ENCODE assay signal across 1 cellular context in genomic region chr2:111702119-111702808, GRCh38.
A peak's percentile ranks its signal among the peaks of the same experiment; 100 is the strongest.
TF ChIP-seq lines count a peak whose summit lies in the region.

No MANE protein-coding gene starts in this region.

TF ChIP-seq in HepG2, 621 proteins besides CTCF, POLR2A, EP300 and RAD21 (continued from another document and continues in another):
- TF ChIP-seq TAF1 (CRISPR knock-in tag; IDR thresholded peaks at IDR 0.05) (0 out of 2 replicates have a peak, but pooled peaks have one; percentile 14), FOXA1 (IDR thresholded peaks at IDR 0.05) (no peak), FOXA1 (CRISPR knock-in tag; IDR thresholded peaks at IDR 0.05) (0 out of 2 replicates have a peak, but pooled peaks have one; percentile 25), ARID5B (CRISPR knock-in tag; IDR thresholded peaks at IDR 0.05) (0 out of 2 replicates have a peak, but pooled peaks have one; percentile 26), ZNF253 (CRISPR knock-in tag; IDR thresholded peaks at IDR 0.05; ENCODE audit: borderline replicate concordance) (0 out of 2 replicates have a peak, but pooled peaks have one; percentile 52), SALL1 (CRISPR knock-in tag; IDR thresholded peaks at IDR 0.05) (peak; percentile 59), TEAD3 (CRISPR knock-in tag; optimal IDR thresholded peaks at IDR 0.05; ENCODE audit: borderline replicate concordance) (peak; percentile 28), ZBTB25 (CRISPR knock-in tag; IDR thresholded peaks at IDR 0.05) (peak; percentile 56; the same call in 1 of the 2 replicates), NFATC3 (CRISPR knock-in tag; IDR thresholded peaks at IDR 0.05) (no peak; the same call in 1 of the 2 replicates), MIER2 (CRISPR knock-in tag; IDR thresholded peaks at IDR 0.05) (0 out of 2 replicates have a peak, but pooled peaks have one; percentile 9), KAT8 (CRISPR knock-in tag; IDR thresholded peaks at IDR 0.05) (peak; percentile 51; the same call in 1 of the 2 replicates), PATZ1 (CRISPR knock-in tag; IDR thresholded peaks at IDR 0.05) (peak; percentile 14; the same call in 1 of the 2 replicates), HHEX (CRISPR knock-in tag; IDR thresholded peaks at IDR 0.05) (no peak), TFAP4 (IDR thresholded peaks at IDR 0.05; ENCODE audit: borderline replicate concordance, low read depth) (peak; percentile 7; the same call in 1 of the 2 replicates), NCOA2 (CRISPR knock-in tag; IDR thresholded peaks at IDR 0.05) (peak; percentile 19; the same call in 1 of the 2 replicates), ZNF18 (CRISPR knock-in tag; IDR thresholded peaks at IDR 0.05; ENCODE audit: insufficient replicate concordance) (no peak), HDAC1 (CRISPR knock-in tag; IDR thresholded peaks at IDR 0.05) (peak; percentile 60), UBTF (CRISPR knock-in tag; IDR thresholded peaks at IDR 0.05) (peak; percentile 50), HMGXB4 (CRISPR knock-in tag; IDR thresholded peaks at IDR 0.05; ENCODE audit: borderline replicate concordance in 1 of 2, low read depth in 1 of 2) (peak; percentile 42 to 82; a peak in 2 of 4 replicates), ZNF605 (CRISPR knock-in tag; IDR thresholded peaks at IDR 0.05) (peak; percentile 65; the same call in 1 of the 2 replicates), TBX2 (CRISPR knock-in tag; IDR thresholded peaks at IDR 0.05; ENCODE audit: borderline replicate concordance) (peak; percentile 5; the same call in 1 of the 2 replicates), ZBTB38 (CRISPR knock-in tag; IDR thresholded peaks at IDR 0.05) (peak; percentile 73; the same call in 1 of the 2 replicates), HNF1B (CRISPR knock-in tag; IDR thresholded peaks at IDR 0.05) (peak; percentile 43; the same call in 1 of the 2 replicates), NFKB2 (CRISPR knock-in tag; IDR thresholded peaks at IDR 0.05; ENCODE audit: borderline replicate concordance) (peak; percentile 73; the same call in 1 of the 2 replicates), PRDM10 (CRISPR knock-in tag; IDR thresholded peaks at IDR 0.05; ENCODE audit: low read depth) (0 out of 2 replicates have a peak, but pooled peaks have one; percentile 51), SOX6 (IDR thresholded peaks at IDR 0.05) (no peak), SOX6 (CRISPR knock-in tag; IDR thresholded peaks at IDR 0.05) (peak; percentile 48; the same call in 1 of the 2 replicates), KDM6A (CRISPR knock-in tag; IDR thresholded peaks at IDR 0.05; ENCODE audit: low read depth) (0 out of 2 replicates have a peak, but pooled peaks have one; percentile 22), ZNF143 (CRISPR knock-in tag; IDR thresholded peaks at IDR 0.05) (peak; percentile 29), ZNF839 (CRISPR knock-in tag; IDR thresholded peaks at IDR 0.05; ENCODE audit: borderline replicate concordance) (0 out of 2 replicates have a peak, but pooled peaks have one; percentile 24), RBM22 (optimal IDR thresholded peaks at IDR 0.05; ENCODE audit: low read length) (no peak), HMG20A (CRISPR knock-in tag; IDR thresholded peaks at IDR 0.05; ENCODE audit: borderline replicate concordance) (no peak), EEA1 (CRISPR knock-in tag; IDR thresholded peaks at IDR 0.05; ENCODE audit: borderline replicate concordance) (peak; percentile 77; the same call in 1 of the 2 replicates), FOXO1 (CRISPR knock-in tag; IDR thresholded peaks at IDR 0.05) (peak; percentile 35; the same call in 1 of the 2 replicates)
